ENCODE assay signal across 34 cellular contexts in the genomic region with DNA sequence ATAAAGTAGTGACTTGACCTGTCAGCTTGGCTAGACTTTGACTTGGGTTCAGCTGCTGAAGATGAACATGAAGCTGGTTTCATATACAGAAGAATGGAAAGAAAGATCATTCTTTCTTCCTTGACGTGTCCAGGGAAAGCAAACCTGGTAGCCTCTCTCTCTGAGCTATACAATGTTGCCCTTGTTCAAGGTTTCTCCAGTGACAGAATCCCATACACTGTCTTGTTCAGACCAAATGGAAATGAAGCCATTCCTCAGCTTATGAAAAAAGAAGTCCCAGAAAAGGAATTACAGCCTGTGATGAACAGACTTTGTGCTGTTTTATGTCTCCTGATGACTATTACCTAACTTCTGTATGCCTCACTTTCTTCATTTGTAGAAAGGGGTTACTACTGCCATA.
"Had no signal": no experiment of that assay in that cellular context is flagged by ENCODE, and none has a peak within 500 bp of the region (broad histone marks: within the 10 kb centered on the region; RNA-seq: fewer than 3 reads in every experiment).

No MANE protein-coding gene starts in this region.

- ATAC-seq: activated naive CD4-positive, alpha-beta T cell treated with anti-CD3 and anti-CD28 coated beads, Interleukin-2, amount 50 U/mL, for 72 hours; activated naive CD8-positive, alpha-beta T cell treated with anti-CD3 and anti-CD28 coated beads, Interleukin-2, amount 50 U/mL, for 24 hours; activated T-cell treated with anti-CD3 and anti-CD28 coated beads, Interleukin-2, amount 50 U/mL, for 4 hours; activated T-cell treated with anti-CD3 and anti-CD28 coated beads, Interleukin-2, amount 50 U/mL, for 72 hours; activated T-helper 17 cell treated with anti-CD3 and anti-CD28 coated beads, Interleukin-2, amount 50 U/mL, for 72 hours; body of pancreas had no signal

- H3K4me3 Mint-ChIP-seq: activated naive CD4-positive, alpha-beta T cell treated with anti-CD3 and anti-CD28 coated beads for 36 hours; activated naive CD4-positive, alpha-beta T cell treated with anti-CD3 and anti-CD28 coated beads, Interleukin-2, amount 10 ng/mL, durations not matched to agents 7 days and 5 days; activated naive CD4-positive, alpha-beta T cell treated with anti-CD3 and anti-CD28 coated beads, Interleukin-2, amount 50 U/mL, for 24 hours; activated naive CD8-positive, alpha-beta T cell; activated naive CD8-positive, alpha-beta T cell treated with anti-CD3 and anti-CD28 coated beads for 36 hours; activated naive CD8-positive, alpha-beta T cell treated with anti-CD3 and anti-CD28 coated beads, Interleukin-2, amount 10 ng/mL, durations not matched to agents 7 days and 5 days; activated naive CD8-positive, alpha-beta T cell treated with anti-CD3 and anti-CD28 coated beads, Interleukin-2, amount 50 U/mL, for 24 hours; activated T-cell treated with anti-CD3 and anti-CD28 coated beads, Interleukin-2, amount 50 U/mL, for 24 hours; activated T-cell treated with anti-CD3 and anti-CD28 coated beads, Interleukin-2, amount 50 U/mL, for 4 hours; activated T-cell treated with anti-CD3 and anti-CD28 coated beads, Interleukin-2, amount 50 U/mL, for 72 hours; activated T-helper 1 cell treated with anti-CD3 and anti-CD28 coated beads, Interleukin-12 subunit alpha, Interleukin-12 subunit beta, Interleukin-2, Interleukin-4 antibody, amounts not matched to agents 30 ng/mL and 10 ng/mL and 1 ng/mL, durations not matched to agents 14 hours and 24 hours and 36 hours; activated T-helper 17 cell treated with anti-CD3 and anti-CD28 coated beads, Interleukin-2, amount 50 U/mL, for 72 hours; brain; central memory CD8-positive, alpha-beta T cell had no signal

- H3K36me3 Mint-ChIP-seq: activated naive CD4-positive, alpha-beta T cell treated with anti-CD3 and anti-CD28 coated beads, Interleukin-2, amount 10 ng/mL, durations not matched to agents 7 days and 5 days; activated naive CD4-positive, alpha-beta T cell treated with anti-CD3 and anti-CD28 coated beads, Interleukin-2, amount 50 U/mL, for 24 hours; activated naive CD8-positive, alpha-beta T cell; activated naive CD8-positive, alpha-beta T cell treated with anti-CD3 and anti-CD28 coated beads for 36 hours; activated naive CD8-positive, alpha-beta T cell treated with anti-CD3 and anti-CD28 coated beads, Interleukin-2, amount 10 ng/mL, durations not matched to agents 7 days and 5 days; brain had no signal

- DNase-seq: activated effector memory CD4-positive, alpha-beta T cell treated with anti-CD3 and anti-CD28 coated beads, Interleukin-2, amount 50 U/mL, for 16 hours; activated effector memory CD4-positive, alpha-beta T cell treated with Interleukin-2 at 50 U/mL for 16 hours; activated gamma-delta T cell; activated gamma-delta T cell treated with Interleukin-2 at 50 U/mL for 16 hours; activated naive CD4-positive, alpha-beta T cell; activated naive CD4-positive, alpha-beta T cell treated with anti-CD3 and anti-CD28 coated beads for 36 hours; activated naive CD4-positive, alpha-beta T cell treated with anti-CD3 and anti-CD28 coated beads, Interleukin-2, amount 10 ng/mL, durations not matched to agents 7 days and 5 days; activated naive CD4-positive, alpha-beta T cell treated with anti-CD3 and anti-CD28 coated beads, Interleukin-2, amount 50 U/mL, for 16 hours; activated naive CD4-positive, alpha-beta T cell treated with Interleukin-2 at 50 U/mL for 16 hours; activated naive CD8-positive, alpha-beta T cell treated with anti-CD3 and anti-CD28 coated beads for 36 hours; activated naive CD8-positive, alpha-beta T cell treated with anti-CD3 and anti-CD28 coated beads, Interleukin-2, amount 10 ng/mL, durations not matched to agents 7 days and 5 days; activated naive CD8-positive, alpha-beta T cell treated with anti-CD3 and anti-CD28 coated beads, Interleukin-2, amount 50 U/mL, for 24 hours; activated T-cell treated with anti-CD3 and anti-CD28 coated beads, Interleukin-2, amount 50 U/mL, for 24 hours; activated T-cell treated with anti-CD3 and anti-CD28 coated beads, Interleukin-2, amount 50 U/mL, for 4 hours; activated T-cell treated with anti-CD3 and anti-CD28 coated beads, Interleukin-2, amount 50 U/mL, for 48 hours; activated T-cell treated with anti-CD3 and anti-CD28 coated beads, Interleukin-2, amount 50 U/mL, for 72 hours; adrenal gland; amniotic stem cell; amygdala; anterior cingulate cortex; aorta; body of pancreas; brain microvascular endothelial cell; caudate nucleus; central memory CD4-positive, alpha-beta T cell; cerebellar nuclear complex had no signal

- H3K4me1 Mint-ChIP-seq: activated naive CD4-positive, alpha-beta T cell treated with anti-CD3 and anti-CD28 coated beads, Interleukin-2, amount 10 ng/mL, durations not matched to agents 7 days and 5 days; activated naive CD4-positive, alpha-beta T cell treated with anti-CD3 and anti-CD28 coated beads, Interleukin-2, amount 50 U/mL, for 24 hours; activated naive CD8-positive, alpha-beta T cell treated with anti-CD3 and anti-CD28 coated beads for 36 hours; activated naive CD8-positive, alpha-beta T cell treated with anti-CD3 and anti-CD28 coated beads, Interleukin-2, amount 10 ng/mL, durations not matched to agents 7 days and 5 days; activated naive CD8-positive, alpha-beta T cell treated with anti-CD3 and anti-CD28 coated beads, Interleukin-2, amount 50 U/mL, for 24 hours; activated T-helper 17 cell treated with anti-CD3 and anti-CD28 coated beads, Interleukin-2, amount 50 U/mL, for 72 hours; brain; central memory CD8-positive, alpha-beta T cell had no signal

- H3K9me3 Mint-ChIP-seq: activated T-cell treated with anti-CD3 and anti-CD28 coated beads, Interleukin-2, amount 50 U/mL, for 24 hours had no signal

- H3K27me3 Mint-ChIP-seq: activated naive CD4-positive, alpha-beta T cell treated with anti-CD3 and anti-CD28 coated beads, Interleukin-2, amount 10 ng/mL, durations not matched to agents 7 days and 5 days; activated naive CD4-positive, alpha-beta T cell treated with anti-CD3 and anti-CD28 coated beads, Interleukin-2, amount 50 U/mL, for 24 hours; activated naive CD8-positive, alpha-beta T cell; activated naive CD8-positive, alpha-beta T cell treated with anti-CD3 and anti-CD28 coated beads for 36 hours; activated naive CD8-positive, alpha-beta T cell treated with anti-CD3 and anti-CD28 coated beads, Interleukin-2, amount 50 U/mL, for 24 hours; activated T-cell treated with anti-CD3 and anti-CD28 coated beads, Interleukin-2, amount 50 U/mL, for 24 hours; activated T-helper 17 cell treated with anti-CD3 and anti-CD28 coated beads, Interleukin-2, amount 50 U/mL, for 72 hours; brain; central memory CD8-positive, alpha-beta T cell had no signal

- H3K27ac Mint-ChIP-seq: activated naive CD4-positive, alpha-beta T cell treated with anti-CD3 and anti-CD28 coated beads for 36 hours; activated naive CD4-positive, alpha-beta T cell treated with anti-CD3 and anti-CD28 coated beads, Interleukin-2, amount 10 ng/mL, durations not matched to agents 7 days and 5 days; activated naive CD4-positive, alpha-beta T cell treated with anti-CD3 and anti-CD28 coated beads, Interleukin-2, amount 50 U/mL, for 24 hours; activated naive CD4-positive, alpha-beta T cell treated with anti-CD3 and anti-CD28 coated beads, Interleukin-2, amount 50 U/mL, for 72 hours; activated naive CD8-positive, alpha-beta T cell; activated naive CD8-positive, alpha-beta T cell treated with anti-CD3 and anti-CD28 coated beads for 36 hours; activated naive CD8-positive, alpha-beta T cell treated with anti-CD3 and anti-CD28 coated beads, Interleukin-2, amount 10 ng/mL, durations not matched to agents 7 days and 5 days; activated naive CD8-positive, alpha-beta T cell treated with anti-CD3 and anti-CD28 coated beads, Interleukin-2, amount 50 U/mL, for 24 hours; activated T-cell treated with anti-CD3 and anti-CD28 coated beads, Interleukin-2, amount 50 U/mL, for 24 hours; activated T-cell treated with anti-CD3 and anti-CD28 coated beads, Interleukin-2, amount 50 U/mL, for 72 hours; activated T-helper 1 cell treated with anti-CD3 and anti-CD28 coated beads, Interleukin-12 subunit alpha, Interleukin-12 subunit beta, Interleukin-2, Interleukin-4 antibody, amounts not matched to agents 30 ng/mL and 10 ng/mL and 1 ng/mL, durations not matched to agents 14 hours and 24 hours and 36 hours; activated T-helper 17 cell treated with anti-CD3 and anti-CD28 coated beads, Interleukin-2, amount 50 U/mL, for 72 hours; activated T-helper 2 cell treated with anti-CD3 and anti-CD28 coated beads, Interferon-gamma antibody, Interleukin-2, Interleukin-4, amounts not matched to agents 10 μg/mL and 5 μg/mL and 100 μg/mL, durations not matched to agents 14 hours and 24 hours and 36 hours; brain had no signal
